8 cellular contexts compared by ENCODE assay signal in the genomic region with DNA sequence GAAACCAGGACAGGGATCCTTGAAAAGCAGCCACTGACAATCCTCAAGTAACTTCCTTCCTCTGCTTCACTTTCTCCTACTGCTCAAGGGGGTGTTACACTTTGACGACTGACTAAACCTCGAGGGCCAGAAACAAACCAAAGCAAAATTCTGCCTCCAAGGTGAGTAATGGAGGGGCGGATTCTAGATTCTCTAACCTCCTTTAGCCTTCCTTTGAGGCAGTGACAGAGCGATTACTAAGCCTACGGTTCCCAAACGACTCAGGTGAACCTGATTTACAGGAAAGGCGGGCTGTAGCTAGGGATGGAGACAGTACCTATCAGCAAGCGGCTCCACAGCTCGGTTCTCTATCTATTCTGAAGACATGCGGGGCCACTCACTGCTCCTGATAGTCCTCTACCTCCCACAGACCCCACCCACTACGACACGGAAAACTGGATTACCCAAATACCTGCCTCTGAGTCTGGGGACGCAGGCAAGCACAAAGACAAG. TPM values are rescaled to one million over a fixed set of nuclear protein-coding genes. Genes with fewer than 3 reads are reported as not detected.
DNase-seq lines count a peak whose midpoint lies in the region; ATAC-seq and TF ChIP-seq lines count a peak whose summit lies in the region.

No MANE protein-coding gene starts in this region.

- peaks cover 9% of the 10 kb centered on the region; the same call in 1 of the 2 replicates for H3K36me3 ChIP-seq in HUES64 (ENCODE audit: insufficient read depth, low read length)

- no peaks in the 10 kb centered on the region for H3K27me3 ChIP-seq in HUES64 (ENCODE audit: insufficient read depth, low read length)

- peak overlapping the region; percentile 88 for H3K27ac ChIP-seq in HUES64 (ENCODE audit: low read depth, low read length)

- peak overlapping the region; percentile 96 for H3K9ac ChIP-seq in HUES64 (ENCODE audit: low read depth, low read length)

- peaks cover 9% of the 10 kb centered on the region; the same call in 1 of the 2 replicates for H3K4me1 ChIP-seq in HUES64 (ENCODE audit: insufficient read depth, low read length)

- WGBS in HUES64, result under 1% methylated on average over 12 of the region's 13 CpGs

- peak overlapping the region; percentile 86 for H3K4me3 ChIP-seq in HUES64 (ENCODE audit: low read length)
- H3K4me3 ChIP-seq in WI38 (ENCODE audit: low read depth, low read length), result peak overlapping the region; percentile 100
- peak overlapping the region; percentile 98 for H3K4me3 ChIP-seq in retinal pigment epithelial cell (ENCODE audit: low read length)

- peak; percentile 44 for DNase-seq in DMS 273 (lab: John Stamatoyannopoulos, UW; ENCODE audit: unreplicated experiment)
- DNase-seq in DMS 273 treated with DMSO at 0.1 percent for 48 hours (lab: John Stamatoyannopoulos, UW), result no peak
- DNase-seq in foreskin melanocyte, result peak; percentile 8
- DNase-seq in retinal pigment epithelial cell (ENCODE audit: low read depth), result no peak
- DNase-seq in amniotic stem cell (lab: John Stamatoyannopoulos, UW), result no peak

- TF ChIP-seq CTCF in WI38 (IDR thresholded peaks at IDR 0.05; ENCODE audit: low read depth, low read length), result no peak
- TF ChIP-seq CTCF in retinal pigment epithelial cell (conservative IDR thresholded peaks at IDR 0.05; ENCODE audit: low read depth, low read length), result no peak

- H3K9me3 ChIP-seq in HUES64 (ENCODE audit: insufficient read depth, low read depth, low read length), result no peaks in the 10 kb centered on the region

- ATAC-seq in GM21529 (IDR thresholded peaks at IDR 0.05; ENCODE audit: unreplicated experiment), result peak; percentile 22

RNA-seq across cellular contexts. Expression of a gene that starts 0.5 kb away (rescaled TPM):
- 10.3 TPM for polyA plus RNA-seq in HUES64 (2013, experiment 1 of 2)
- 15.2 TPM for polyA plus RNA-seq in HUES64 (2013, experiment 2 of 2)

RNA-seq across cellular contexts. Expression of a gene that starts 0.8 kb away (rescaled TPM):
- polyA plus RNA-seq in HUES64 (2013, experiment 1 of 2), result 30.4 TPM
- polyA plus RNA-seq in HUES64 (2013, experiment 2 of 2), result 40.8 TPM

RNA-seq across cellular contexts. Expression of a gene that starts 53.1 kb away (rescaled TPM):
- polyA plus RNA-seq in HUES64 (2013, experiment 1 of 2), result not detected
- polyA plus RNA-seq in HUES64 (2013, experiment 2 of 2), result not detected

Comparison
In these comparisons a context has a peak if more than half of its experiments do, and no peak if none do; other contexts are left out.
1. DNase-seq: peak in DMS 273 (single experiment) and foreskin melanocyte (single experiment); none in DMS 273 treated with DMSO at 0.1 percent for 48 hours (single experiment), retinal pigment epithelial cell (single experiment) and amniotic stem cell (single experiment).
2. Peak in every context shown above with its lines, with median percentiles within 50 percentile points of each other: H3K4me3 ChIP-seq.